Comparison of ENCODE assay signal across 14 cellular contexts in the genomic region with DNA sequence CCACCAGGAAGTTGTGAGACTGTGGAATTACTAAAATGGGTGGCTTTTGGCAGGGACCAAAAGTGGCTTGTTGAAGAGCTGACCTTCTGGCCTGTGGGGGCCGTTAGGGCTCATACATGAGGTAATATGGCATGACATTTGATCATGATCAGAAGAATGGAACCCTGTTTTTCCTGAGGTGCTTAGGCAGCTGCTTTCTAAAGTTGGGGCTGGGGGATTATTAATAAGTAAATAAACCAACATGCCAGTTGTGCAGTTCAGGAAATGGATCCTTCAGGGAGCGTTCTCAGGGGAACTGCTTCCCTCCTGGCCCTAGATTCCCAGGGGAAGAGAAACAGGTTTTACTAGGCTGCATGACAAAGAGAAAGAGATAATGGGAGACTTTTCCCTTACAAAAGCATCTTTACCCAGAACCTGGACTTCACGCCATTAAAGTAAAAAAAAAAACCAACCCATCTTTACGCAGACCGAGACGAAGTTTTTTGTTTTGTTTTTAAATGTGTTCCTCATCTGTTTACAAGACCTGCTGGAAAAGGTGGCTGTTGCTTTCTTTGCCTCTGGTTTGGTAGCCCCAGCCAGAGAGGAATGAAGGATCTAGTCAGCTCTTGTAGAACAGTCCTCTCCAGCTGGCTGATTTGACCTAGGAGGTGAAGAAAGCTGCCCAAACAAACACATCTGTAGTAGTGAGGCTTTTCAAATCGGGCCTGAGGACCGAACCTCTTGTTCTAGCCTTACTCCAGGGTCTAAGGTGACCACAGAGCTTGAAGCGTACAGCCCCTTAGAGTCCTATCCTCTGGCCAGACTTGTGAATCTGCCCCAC. TPM values are rescaled to one million over a fixed set of nuclear protein-coding genes. Genes with fewer than 3 reads are reported as not detected.
DNase-seq lines count a peak whose midpoint lies in the region; ATAC-seq and TF ChIP-seq lines count a peak whose summit lies in the region.
"Had no signal": no experiment of that assay in that cellular context is flagged by ENCODE, and none has a peak within 500 bp of the region (broad histone marks: within the 10 kb centered on the region; RNA-seq: fewer than 3 reads in every experiment).

No MANE protein-coding gene starts in this region.

- no peaks in the 10 kb centered on the region for H3K27me3 ChIP-seq in iPS-20b (ENCODE audit: insufficient read depth, low read length)
- no peaks in the 10 kb centered on the region for H3K27me3 ChIP-seq in thoracic aorta (replicated peaks; ENCODE audit: insufficient read depth)
- H3K27me3 ChIP-seq: right lobe of liver, upper lobe of left lung had no signal

- H3K4me3 ChIP-seq in iPS-20b (ENCODE audit: low read length), result peak overlapping the region; percentile 9; the same call in 1 of the 2 replicates
- no peak overlapping the region for H3K4me3 ChIP-seq in thoracic aorta
- H3K4me3 ChIP-seq: right lobe of liver, upper lobe of left lung had no signal

- DNase-seq in NCI-H748 (lab: John Stamatoyannopoulos, UW; ENCODE audit: unreplicated experiment) (peak; percentile 51), NCI-H748 treated with DMSO at 0.1 percent for 48 hours (lab: John Stamatoyannopoulos, UW) (no peak), thoracic aorta (ENCODE audit: low spot score) (no peak), islet precursor cell (no peak)
- DNase-seq in stimulated activated naive CD8-positive, alpha-beta T cell treated with anti-CD3 and anti-CD28 coated beads, Interleukin-15, Interleukin-2, amounts not matched to agents 100 U/mL and 50 U/mL, for 24 hours, result no peak
- DNase-seq: activated CD4-positive, alpha-beta T cell treated with anti-CD3 and anti-CD28 coated beads, Interleukin-2, amount 50 U/mL, for 48 hours; activated gamma-delta T cell; cerebellar nuclear complex; right lobe of liver; T-helper 2 cell had no signal

- H3K27ac ChIP-seq in VCaP (peak overlapping the region; percentile 48), iPS-20b (ENCODE audit: low read length) (no peak overlapping the region), thoracic aorta (peak overlapping the region; percentile 83 to 92)
- H3K27ac ChIP-seq: right lobe of liver, upper lobe of left lung had no signal

- H3K4me1 ChIP-seq in iPS-20b (ENCODE audit: insufficient read depth, low read length) (peaks cover 9% of the 10 kb centered on the region; the same call in 1 of the 2 replicates), thoracic aorta (ENCODE audit: control insufficient read depth in 1 of 2, low read depth in 2 of 2) (peaks cover 74 to 100% of the 10 kb centered on the region in 2 donors)

- ATAC-seq in thoracic aorta (ENCODE audit: insufficient number of reproducible peaks, low FRiP score, low read depth) (no peak), HG02938 (IDR thresholded peaks at IDR 0.05; ENCODE audit: unreplicated experiment) (no peak)
- ATAC-seq in stimulated activated naive CD8-positive, alpha-beta T cell treated with anti-CD3 and anti-CD28 coated beads, Interleukin-15, Interleukin-2, amounts not matched to agents 100 U/mL and 50 U/mL, for 24 hours, result no peak

- H3K9ac ChIP-seq in iPS-20b (ENCODE audit: low read depth, low read length), result no peak overlapping the region

- H3K9me3 ChIP-seq in iPS-20b (ENCODE audit: insufficient read depth, low read depth, low read length), result no peaks in the 10 kb centered on the region
- no peaks in the 10 kb centered on the region for H3K9me3 ChIP-seq in thoracic aorta
- H3K9me3 ChIP-seq: right lobe of liver, upper lobe of left lung had no signal

- TF ChIP-seq CTCF in VCaP (conservative IDR thresholded peaks at IDR 0.05) (no peak), thoracic aorta (IDR thresholded peaks at IDR 0.05) (no peak)

- H3K36me3 ChIP-seq in iPS-20b (ENCODE audit: insufficient read depth, low read depth, low read length) (no peaks in the 10 kb centered on the region), thoracic aorta (no peaks in the 10 kb centered on the region)

RNA-seq across cellular contexts. Expression of a gene that starts 22.7 kb away (rescaled TPM):
- total RNA-seq in thoracic aorta, result 10 to 100 TPM; 64.2 to 79.9 TPM
